ENCODE assay signal across 22 cellular contexts in genomic region chr5:107023732-107024131, GRCh38.
A peak's percentile ranks its signal among the peaks of the same experiment; 100 is the strongest.
DNase-seq lines count a peak whose midpoint lies in the region; ATAC-seq and TF ChIP-seq lines count a peak whose summit lies in the region.
"Had no signal": no experiment of that assay in that cellular context is flagged by ENCODE, and none has a peak within 500 bp of the region (broad histone marks: within the 10 kb centered on the region; RNA-seq: fewer than 3 reads in every experiment).

No MANE protein-coding gene starts in this region.

- H3F3A ChIP-seq in smooth muscle cell (ENCODE audit: low read depth), result no peaks in the 10 kb centered on the region

- CTCF ChIA-PET in WTC11 (lab: Charles Lee), result no interaction called here

- H3K36me3 Mint-ChIP-seq in WTC11, result no peaks in the 10 kb centered on the region
- H3K36me3 Mint-ChIP-seq: CD4-positive, alpha-beta memory T cell had no signal

- no peaks in the 10 kb centered on the region for H3K9me3 ChIP-seq in smooth muscle cell (replicated peaks; ENCODE audit: low read depth)
- H3K9me3 ChIP-seq: SJSA1 had no signal

- H3K4me3 ChIP-seq in choroid plexus epithelial cell (ENCODE audit: low read depth, low read length) (no peak overlapping the region), smooth muscle cell (no peak overlapping the region)
- H3K4me3 ChIP-seq: SJSA1 had no signal

- no peak overlapping the region for H3K9ac ChIP-seq in smooth muscle cell (ENCODE audit: low read depth)

- H3K27me3 ChIP-seq in smooth muscle cell (ENCODE audit: low read depth), result no peaks in the 10 kb centered on the region
- H3K27me3 ChIP-seq: SJSA1 had no signal

- no peaks in the 10 kb centered on the region for H3K36me3 ChIP-seq in smooth muscle cell (ENCODE audit: low read depth)
- H3K36me3 ChIP-seq: SJSA1 had no signal

- POLR2A ChIA-PET in WTC11 (lab: Charles Lee), result no interaction called here

- H3K4me1 ChIP-seq in smooth muscle cell (ENCODE audit: low read depth), result no peaks in the 10 kb centered on the region
- H3K4me1 ChIP-seq: SJSA1 had no signal

- DNase-seq in WTC11 (ENCODE audit: low spot score) (no peak), choroid plexus epithelial cell (ENCODE audit: low read depth) (peak; percentile 4), iris pigment epithelial cell (ENCODE audit: low read depth) (peak; percentile 4), smooth muscle cell (lab: John Stamatoyannopoulos, UW; ENCODE audit: unreplicated experiment) (no peak), DMS53 treated with DMSO at 0.1 percent for 48 hours (lab: John Stamatoyannopoulos, UW; ENCODE audit: unreplicated experiment) (no peak), left lobe of liver (ENCODE audit: low spot score) (no peak), H4 (ENCODE audit: low spot score) (no peak)
- DNase-seq: C1 segment of cervical spinal cord; CD4-positive, alpha-beta memory T cell; COR-L47; DMS53; H9; Karpas-422; NCI-H1417; NCI-H1694; NCI-H2029 treated with DMSO at 0.1 percent for 48 hours; NCI-H526 treated with DMSO at 0.1 percent for 48 hours had no signal

- H3K27ac Mint-ChIP-seq in WTC11, result peak overlapping the region; percentile 27; the same call in 1 of the 2 replicates
- H3K27ac Mint-ChIP-seq: CD4-positive, alpha-beta memory T cell had no signal

- no peak overlapping the region for H3K4me3 Mint-ChIP-seq in WTC11
- H3K4me3 Mint-ChIP-seq: CD4-positive, alpha-beta memory T cell; H9 had no signal

- no peaks in the 10 kb centered on the region for H4K20me1 ChIP-seq in smooth muscle cell (ENCODE audit: low read depth)

- peaks cover 33% of the 10 kb centered on the region for H3K4me1 Mint-ChIP-seq in WTC11
- H3K4me1 Mint-ChIP-seq: CD4-positive, alpha-beta memory T cell had no signal

- no peak overlapping the region for H3K4me2 ChIP-seq in smooth muscle cell

- ATAC-seq in WTC11 (no peak), HG03108 (IDR thresholded peaks at IDR 0.05; ENCODE audit: unreplicated experiment) (no peak), left lobe of liver (no peak)
- ATAC-seq: HepG2, Panc1, Right ventricle myocardium inferior had no signal

- H3K27ac ChIP-seq in smooth muscle cell (ENCODE audit: low read depth), result no peak overlapping the region
- H3K27ac ChIP-seq: SJSA1 had no signal

- H3K79me2 ChIP-seq in smooth muscle cell (ENCODE audit: low read depth), result no peaks in the 10 kb centered on the region

- no peaks in the 10 kb centered on the region for H3K9me3 Mint-ChIP-seq in WTC11
- H3K9me3 Mint-ChIP-seq: H9 had no signal

- peak overlapping the region; percentile 2 for H2AFZ ChIP-seq in smooth muscle cell (ENCODE audit: low read depth)

- no peaks in the 10 kb centered on the region for H3K27me3 Mint-ChIP-seq in WTC11 (ENCODE audit: low read depth)
- H3K27me3 Mint-ChIP-seq: CD4-positive, alpha-beta memory T cell had no signal

- TF ChIP-seq CTCF in WTC11 (IDR thresholded peaks at IDR 0.05), result no peak
- TF ChIP-seq CTCF in choroid plexus epithelial cell (conservative IDR thresholded peaks at IDR 0.05; ENCODE audit: low read depth, low read length), result no peak
- no peak for TF ChIP-seq CTCF in smooth muscle cell (IDR thresholded peaks at IDR 0.05; ENCODE audit: borderline replicate concordance, insufficient read depth, poor library complexity, severe bottlenecking)

TF ChIP-seq in WTC11, 78 proteins besides CTCF, POLR2A, EP300 and RAD21:
- TF ChIP-seq TEAD1 (CRISPR knock-in tag; IDR thresholded peaks at IDR 0.05), result no peak
- no peak for TF ChIP-seq MLX (CRISPR knock-in tag; IDR thresholded peaks at IDR 0.05)
- no peak for TF ChIP-seq HMGA2 (CRISPR knock-in tag; IDR thresholded peaks at IDR 0.05)
- TF ChIP-seq TP53 (CRISPR knock-in tag; IDR thresholded peaks at IDR 0.05), result no peak
- TF ChIP-seq NFE2L1 (CRISPR knock-in tag; IDR thresholded peaks at IDR 0.05), result no peak
- no peak for TF ChIP-seq ZNF263 (CRISPR knock-in tag; IDR thresholded peaks at IDR 0.05; ENCODE audit: low read depth)
- TF ChIP-seq CREB1 (CRISPR knock-in tag; IDR thresholded peaks at IDR 0.05), result no peak
- TF ChIP-seq ZNF416 (CRISPR knock-in tag; IDR thresholded peaks at IDR 0.05), result no peak
- no peak for TF ChIP-seq USF1 (CRISPR knock-in tag; IDR thresholded peaks at IDR 0.05)
- TF ChIP-seq EMX1 (CRISPR knock-in tag; IDR thresholded peaks at IDR 0.05), result no peak
- TF ChIP-seq JAZF1 (CRISPR knock-in tag; IDR thresholded peaks at IDR 0.05), result no peak
- TF ChIP-seq ETV6 (CRISPR knock-in tag; IDR thresholded peaks at IDR 0.05), result no peak
- no peak for TF ChIP-seq ZNF138 (CRISPR knock-in tag; conservative IDR thresholded peaks at IDR 0.05)

Comparison
In these comparisons a context has a peak if more than half of its experiments do, and no peak if none do; other contexts are left out.
1. DNase-seq: peak in choroid plexus epithelial cell (single experiment) and iris pigment epithelial cell (single experiment); none in WTC11 (single experiment), smooth muscle cell (single experiment), DMS53 treated with DMSO at 0.1 percent for 48 hours (single experiment), left lobe of liver (single experiment) and H4 (single experiment).